Comparison of ENCODE assay signal across 1 cellular context in genomic region chrX:107827852-107828251, GRCh38.
TF ChIP-seq lines count a peak whose summit lies in the region.

No MANE protein-coding gene starts in this region.

TF ChIP-seq in endothelial cell of umbilical vein, 7 proteins besides CTCF, POLR2A, EP300 and RAD21 (continued from another document):
- no peak for TF ChIP-seq EZH2 (IDR thresholded peaks at IDR 0.05; ENCODE audit: borderline replicate concordance, low read depth, low read length, severe bottlenecking)
- TF ChIP-seq POLR2AphosphoS5 (IDR thresholded peaks at IDR 0.05; ENCODE audit: insufficient read depth, low read depth, low read length), result no peak
- TF ChIP-seq, protein P1, sequence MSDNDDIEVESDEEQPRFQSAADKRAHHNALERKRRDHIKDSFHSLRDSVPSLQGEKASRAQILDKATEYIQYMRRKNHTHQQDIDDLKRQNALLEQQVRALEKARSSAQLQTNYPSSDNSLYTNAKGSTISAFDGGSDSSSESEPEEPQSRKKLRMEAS (IDR thresholded peaks at IDR 0.05; ENCODE audit: insufficient read depth, insufficient read length), result no peak
- no peak for TF ChIP-seq FOS (IDR thresholded peaks at IDR 0.05; ENCODE audit: borderline replicate concordance, insufficient read depth, low read length)
- TF ChIP-seq JUN (IDR thresholded peaks at IDR 0.05; ENCODE audit: borderline replicate concordance, insufficient read depth, insufficient read length, low read depth), result no peak
- TF ChIP-seq GATA2 (IDR thresholded peaks at IDR 0.05; ENCODE audit: insufficient read depth, insufficient read length, low read depth, low read length), result no peak
